Comparison of ENCODE assay signal across 1 cellular context in the genomic region with DNA sequence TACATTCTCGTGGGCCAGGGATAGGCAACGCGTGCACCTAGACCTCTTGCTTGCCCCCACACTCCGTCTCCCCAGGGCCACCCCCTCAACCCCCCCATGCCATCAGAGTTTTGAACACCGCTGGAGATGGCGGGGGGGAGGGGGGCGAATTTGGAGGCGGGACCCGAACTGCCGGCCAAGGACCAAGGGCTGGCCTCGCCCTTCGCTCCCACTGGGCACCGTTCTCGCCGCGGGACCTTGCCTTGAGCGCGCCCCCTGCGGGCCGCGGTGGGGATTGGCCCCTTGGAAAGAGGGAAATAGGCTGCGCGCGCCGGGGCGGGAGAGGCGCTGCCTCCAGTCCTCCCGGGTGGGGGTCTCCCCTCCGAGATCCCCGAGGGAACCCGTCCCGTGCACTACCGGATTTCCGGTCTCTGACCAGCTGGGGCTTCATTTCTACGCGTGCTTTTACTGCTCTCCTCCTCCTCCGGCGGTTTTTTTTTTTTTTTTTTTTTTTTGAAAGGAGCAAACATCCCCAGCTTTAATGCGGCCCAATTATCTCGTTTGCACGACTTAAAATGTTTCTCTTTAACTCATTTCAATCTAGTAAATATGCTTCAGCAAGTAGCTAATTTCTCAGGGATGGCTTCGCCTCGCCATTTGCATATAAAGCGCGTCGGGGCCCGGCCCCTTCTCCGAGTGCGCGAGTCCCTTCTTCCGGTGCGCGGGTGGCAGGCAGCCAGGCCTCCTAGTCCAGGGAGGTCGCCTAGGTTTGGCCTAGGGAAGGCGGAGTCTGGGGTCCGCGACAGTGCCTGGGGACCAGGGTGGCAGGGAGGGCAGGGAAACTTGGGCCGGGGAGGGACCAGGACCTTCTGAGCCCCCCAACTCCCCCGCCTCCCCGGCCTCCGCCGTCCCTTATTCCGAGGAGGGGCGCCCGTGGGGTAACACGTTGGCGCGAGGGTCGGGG.
TF ChIP-seq lines count a peak whose summit lies in the region.

No MANE protein-coding gene starts in this region.

TF ChIP-seq in K562, 482 proteins besides CTCF, POLR2A, EP300 and RAD21 (continued from another document):
- TF ChIP-seq, protein P1, sequence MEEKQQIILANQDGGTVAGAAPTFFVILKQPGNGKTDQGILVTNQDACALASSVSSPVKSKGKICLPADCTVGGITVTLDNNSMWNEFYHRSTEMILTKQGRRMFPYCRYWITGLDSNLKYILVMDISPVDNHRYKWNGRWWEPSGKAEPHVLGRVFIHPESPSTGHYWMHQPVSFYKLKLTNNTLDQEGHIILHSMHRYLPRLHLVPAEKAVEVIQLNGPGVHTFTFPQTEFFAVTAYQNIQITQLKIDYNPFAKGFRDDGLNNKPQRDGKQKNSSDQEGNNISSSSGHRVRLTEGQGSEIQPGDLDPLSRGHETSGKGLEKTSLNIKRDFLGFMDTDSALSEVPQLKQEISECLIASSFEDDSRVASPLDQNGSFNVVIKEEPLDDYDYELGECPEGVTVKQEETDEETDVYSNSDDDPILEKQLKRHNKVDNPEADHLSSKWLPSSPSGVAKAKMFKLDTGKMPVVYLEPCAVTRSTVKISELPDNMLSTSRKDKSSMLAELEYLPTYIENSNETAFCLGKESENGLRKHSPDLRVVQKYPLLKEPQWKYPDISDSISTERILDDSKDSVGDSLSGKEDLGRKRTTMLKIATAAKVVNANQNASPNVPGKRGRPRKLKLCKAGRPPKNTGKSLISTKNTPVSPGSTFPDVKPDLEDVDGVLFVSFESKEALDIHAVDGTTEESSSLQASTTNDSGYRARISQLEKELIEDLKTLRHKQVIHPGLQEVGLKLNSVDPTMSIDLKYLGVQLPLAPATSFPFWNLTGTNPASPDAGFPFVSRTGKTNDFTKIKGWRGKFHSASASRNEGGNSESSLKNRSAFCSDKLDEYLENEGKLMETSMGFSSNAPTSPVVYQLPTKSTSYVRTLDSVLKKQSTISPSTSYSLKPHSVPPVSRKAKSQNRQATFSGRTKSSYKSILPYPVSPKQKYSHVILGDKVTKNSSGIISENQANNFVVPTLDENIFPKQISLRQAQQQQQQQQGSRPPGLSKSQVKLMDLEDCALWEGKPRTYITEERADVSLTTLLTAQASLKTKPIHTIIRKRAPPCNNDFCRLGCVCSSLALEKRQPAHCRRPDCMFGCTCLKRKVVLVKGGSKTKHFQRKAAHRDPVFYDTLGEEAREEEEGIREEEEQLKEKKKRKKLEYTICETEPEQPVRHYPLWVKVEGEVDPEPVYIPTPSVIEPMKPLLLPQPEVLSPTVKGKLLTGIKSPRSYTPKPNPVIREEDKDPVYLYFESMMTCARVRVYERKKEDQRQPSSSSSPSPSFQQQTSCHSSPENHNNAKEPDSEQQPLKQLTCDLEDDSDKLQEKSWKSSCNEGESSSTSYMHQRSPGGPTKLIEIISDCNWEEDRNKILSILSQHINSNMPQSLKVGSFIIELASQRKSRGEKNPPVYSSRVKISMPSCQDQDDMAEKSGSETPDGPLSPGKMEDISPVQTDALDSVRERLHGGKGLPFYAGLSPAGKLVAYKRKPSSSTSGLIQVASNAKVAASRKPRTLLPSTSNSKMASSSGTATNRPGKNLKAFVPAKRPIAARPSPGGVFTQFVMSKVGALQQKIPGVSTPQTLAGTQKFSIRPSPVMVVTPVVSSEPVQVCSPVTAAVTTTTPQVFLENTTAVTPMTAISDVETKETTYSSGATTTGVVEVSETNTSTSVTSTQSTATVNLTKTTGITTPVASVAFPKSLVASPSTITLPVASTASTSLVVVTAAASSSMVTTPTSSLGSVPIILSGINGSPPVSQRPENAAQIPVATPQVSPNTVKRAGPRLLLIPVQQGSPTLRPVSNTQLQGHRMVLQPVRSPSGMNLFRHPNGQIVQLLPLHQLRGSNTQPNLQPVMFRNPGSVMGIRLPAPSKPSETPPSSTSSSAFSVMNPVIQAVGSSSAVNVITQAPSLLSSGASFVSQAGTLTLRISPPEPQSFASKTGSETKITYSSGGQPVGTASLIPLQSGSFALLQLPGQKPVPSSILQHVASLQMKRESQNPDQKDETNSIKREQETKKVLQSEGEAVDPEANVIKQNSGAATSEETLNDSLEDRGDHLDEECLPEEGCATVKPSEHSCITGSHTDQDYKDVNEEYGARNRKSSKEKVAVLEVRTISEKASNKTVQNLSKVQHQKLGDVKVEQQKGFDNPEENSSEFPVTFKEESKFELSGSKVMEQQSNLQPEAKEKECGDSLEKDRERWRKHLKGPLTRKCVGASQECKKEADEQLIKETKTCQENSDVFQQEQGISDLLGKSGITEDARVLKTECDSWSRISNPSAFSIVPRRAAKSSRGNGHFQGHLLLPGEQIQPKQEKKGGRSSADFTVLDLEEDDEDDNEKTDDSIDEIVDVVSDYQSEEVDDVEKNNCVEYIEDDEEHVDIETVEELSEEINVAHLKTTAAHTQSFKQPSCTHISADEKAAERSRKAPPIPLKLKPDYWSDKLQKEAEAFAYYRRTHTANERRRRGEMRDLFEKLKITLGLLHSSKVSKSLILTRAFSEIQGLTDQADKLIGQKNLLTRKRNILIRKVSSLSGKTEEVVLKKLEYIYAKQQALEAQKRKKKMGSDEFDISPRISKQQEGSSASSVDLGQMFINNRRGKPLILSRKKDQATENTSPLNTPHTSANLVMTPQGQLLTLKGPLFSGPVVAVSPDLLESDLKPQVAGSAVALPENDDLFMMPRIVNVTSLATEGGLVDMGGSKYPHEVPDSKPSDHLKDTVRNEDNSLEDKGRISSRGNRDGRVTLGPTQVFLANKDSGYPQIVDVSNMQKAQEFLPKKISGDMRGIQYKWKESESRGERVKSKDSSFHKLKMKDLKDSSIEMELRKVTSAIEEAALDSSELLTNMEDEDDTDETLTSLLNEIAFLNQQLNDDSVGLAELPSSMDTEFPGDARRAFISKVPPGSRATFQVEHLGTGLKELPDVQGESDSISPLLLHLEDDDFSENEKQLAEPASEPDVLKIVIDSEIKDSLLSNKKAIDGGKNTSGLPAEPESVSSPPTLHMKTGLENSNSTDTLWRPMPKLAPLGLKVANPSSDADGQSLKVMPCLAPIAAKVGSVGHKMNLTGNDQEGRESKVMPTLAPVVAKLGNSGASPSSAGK (IDR thresholded peaks at IDR 0.05) = peak; percentile 64
- TF ChIP-seq NRF1 (conservative IDR thresholded peaks at IDR 0.05 in 1 of 2, IDR thresholded peaks at IDR 0.05 in 1 of 2) (peak; percentile 44 to 53), FOXP1 (CRISPR knock-in tag; IDR thresholded peaks at IDR 0.05) (no peak), L3MBTL2 (IDR thresholded peaks at IDR 0.05) (peak; percentile 40; the same call in 1 of the 2 replicates)
- TF ChIP-seq, protein P2, sequence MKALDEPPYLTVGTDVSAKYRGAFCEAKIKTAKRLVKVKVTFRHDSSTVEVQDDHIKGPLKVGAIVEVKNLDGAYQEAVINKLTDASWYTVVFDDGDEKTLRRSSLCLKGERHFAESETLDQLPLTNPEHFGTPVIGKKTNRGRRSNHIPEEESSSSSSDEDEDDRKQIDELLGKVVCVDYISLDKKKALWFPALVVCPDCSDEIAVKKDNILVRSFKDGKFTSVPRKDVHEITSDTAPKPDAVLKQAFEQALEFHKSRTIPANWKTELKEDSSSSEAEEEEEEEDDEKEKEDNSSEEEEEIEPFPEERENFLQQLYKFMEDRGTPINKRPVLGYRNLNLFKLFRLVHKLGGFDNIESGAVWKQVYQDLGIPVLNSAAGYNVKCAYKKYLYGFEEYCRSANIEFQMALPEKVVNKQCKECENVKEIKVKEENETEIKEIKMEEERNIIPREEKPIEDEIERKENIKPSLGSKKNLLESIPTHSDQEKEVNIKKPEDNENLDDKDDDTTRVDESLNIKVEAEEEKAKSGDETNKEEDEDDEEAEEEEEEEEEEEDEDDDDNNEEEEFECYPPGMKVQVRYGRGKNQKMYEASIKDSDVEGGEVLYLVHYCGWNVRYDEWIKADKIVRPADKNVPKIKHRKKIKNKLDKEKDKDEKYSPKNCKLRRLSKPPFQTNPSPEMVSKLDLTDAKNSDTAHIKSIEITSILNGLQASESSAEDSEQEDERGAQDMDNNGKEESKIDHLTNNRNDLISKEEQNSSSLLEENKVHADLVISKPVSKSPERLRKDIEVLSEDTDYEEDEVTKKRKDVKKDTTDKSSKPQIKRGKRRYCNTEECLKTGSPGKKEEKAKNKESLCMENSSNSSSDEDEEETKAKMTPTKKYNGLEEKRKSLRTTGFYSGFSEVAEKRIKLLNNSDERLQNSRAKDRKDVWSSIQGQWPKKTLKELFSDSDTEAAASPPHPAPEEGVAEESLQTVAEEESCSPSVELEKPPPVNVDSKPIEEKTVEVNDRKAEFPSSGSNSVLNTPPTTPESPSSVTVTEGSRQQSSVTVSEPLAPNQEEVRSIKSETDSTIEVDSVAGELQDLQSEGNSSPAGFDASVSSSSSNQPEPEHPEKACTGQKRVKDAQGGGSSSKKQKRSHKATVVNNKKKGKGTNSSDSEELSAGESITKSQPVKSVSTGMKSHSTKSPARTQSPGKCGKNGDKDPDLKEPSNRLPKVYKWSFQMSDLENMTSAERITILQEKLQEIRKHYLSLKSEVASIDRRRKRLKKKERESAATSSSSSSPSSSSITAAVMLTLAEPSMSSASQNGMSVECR (CRISPR knock-in tag; IDR thresholded peaks at IDR 0.05) = no peak
